14 cellular contexts compared by ENCODE assay signal in genomic region chr13:32039056-32039455, GRCh38.
"Had no signal": no experiment of that assay in that cellular context is flagged by ENCODE, and none has a peak within 500 bp of the region (broad histone marks: within the 10 kb centered on the region; RNA-seq: fewer than 3 reads in every experiment).

No MANE protein-coding gene starts in this region.

- H3K36me3 ChIP-seq: adrenal gland, pancreas, thyroid gland, vagina had no signal

- H3K4me3 ChIP-seq: adrenal gland, mucosa of descending colon, pancreas, thyroid gland, vagina had no signal

- DNase-seq: activated CD4-positive, alpha-beta T cell treated with anti-CD3 and anti-CD28 coated beads for 48 hours; activated naive CD4-positive, alpha-beta T cell treated with anti-CD3 and anti-CD28 coated beads for 36 hours; adrenal gland; dermis blood vessel endothelial cell; left cardiac atrium; mucosa of descending colon; pancreas; retina; small intestine; thyroid gland; WERI-Rb-1 had no signal

- H3K9me3 ChIP-seq: adrenal gland, mucosa of descending colon, pancreas, thyroid gland, vagina had no signal

- H3K27ac ChIP-seq: adrenal gland, thyroid gland, vagina, WERI-Rb-1 had no signal

- H3K27ac Mint-ChIP-seq: activated naive CD4-positive, alpha-beta T cell treated with anti-CD3 and anti-CD28 coated beads for 36 hours; activated T-helper 1 cell treated with anti-CD3 and anti-CD28 coated beads, Interleukin-12 subunit alpha, Interleukin-12 subunit beta, Interleukin-2, Interleukin-4 antibody, amounts not matched to agents 30 ng/mL and 10 ng/mL and 1 ng/mL, durations not matched to agents 14 hours and 24 hours and 36 hours had no signal

- H3K9me3 Mint-ChIP-seq: activated naive CD4-positive, alpha-beta T cell treated with anti-CD3 and anti-CD28 coated beads for 36 hours; neural crest cell had no signal

- H3K27me3 ChIP-seq: adrenal gland, pancreas, thyroid gland, vagina had no signal

- H3K4me1 ChIP-seq: adrenal gland had no signal

- H3K4me3 Mint-ChIP-seq: activated naive CD4-positive, alpha-beta T cell treated with anti-CD3 and anti-CD28 coated beads for 36 hours; activated T-helper 1 cell treated with anti-CD3 and anti-CD28 coated beads, Interleukin-12 subunit alpha, Interleukin-12 subunit beta, Interleukin-2, Interleukin-4 antibody, amounts not matched to agents 30 ng/mL and 10 ng/mL and 1 ng/mL, durations not matched to agents 14 hours and 24 hours and 36 hours; neural crest cell had no signal
